In the genomic region with DNA sequence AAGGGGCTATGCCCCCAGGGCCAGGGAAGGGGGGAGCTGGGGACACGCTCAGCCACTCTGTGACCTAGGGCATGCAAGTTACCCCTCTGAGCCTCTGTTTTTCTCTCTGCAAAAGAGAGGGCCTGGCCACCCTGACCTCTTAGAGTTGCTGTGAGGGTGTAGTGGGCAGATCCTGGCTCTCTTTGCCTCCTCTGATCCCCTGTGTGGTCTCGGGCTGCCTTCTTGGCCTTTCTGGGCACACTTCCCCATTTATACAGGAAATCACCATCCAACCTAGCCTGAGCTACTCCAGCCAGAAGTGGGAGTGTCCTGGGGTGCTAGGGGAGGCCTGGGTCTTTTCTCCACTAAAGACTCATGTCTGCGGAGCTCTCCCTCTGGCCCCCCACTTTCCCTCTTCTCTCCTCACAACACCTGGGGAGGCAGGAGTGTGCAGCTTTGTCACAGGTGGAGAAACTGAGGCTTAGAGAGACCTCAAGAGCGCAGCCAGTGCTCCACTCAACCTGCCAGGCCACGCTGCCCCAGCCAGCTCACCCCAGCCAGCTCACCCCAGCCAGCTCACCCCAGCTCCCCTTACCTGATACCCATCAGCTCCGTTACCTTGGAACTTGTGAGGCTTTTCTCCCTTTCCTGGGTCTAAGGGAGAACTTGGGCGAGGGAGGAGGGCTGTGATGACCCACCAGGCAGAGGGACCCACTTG, we compare ENCODE assay signal across 1 cellular context.
TF ChIP-seq lines count a peak whose summit lies in the region.

No MANE protein-coding gene starts in this region.

TF ChIP-seq in HepG2, 621 proteins besides CTCF, POLR2A, EP300 and RAD21:
- TF ChIP-seq ZNF468 (CRISPR knock-in tag; IDR thresholded peaks at IDR 0.05) (no peak), ZNF589 (CRISPR knock-in tag; conservative IDR thresholded peaks at IDR 0.05) (no peak), CCDC6 (CRISPR knock-in tag; IDR thresholded peaks at IDR 0.05) (no peak), ZNF781 (CRISPR knock-in tag; IDR thresholded peaks at IDR 0.05; ENCODE audit: borderline replicate concordance, not compliant biosample characterization) (no peak), RFXAP (CRISPR knock-in tag; IDR thresholded peaks at IDR 0.05; ENCODE audit: borderline replicate concordance) (no peak), SOX13 (IDR thresholded peaks at IDR 0.05) (no peak), SOX13 (CRISPR knock-in tag; conservative IDR thresholded peaks at IDR 0.05 in 1 of 2, IDR thresholded peaks at IDR 0.05 in 1 of 2) (no peak), ZNF282 (IDR thresholded peaks at IDR 0.05; ENCODE audit: partially characterized antibody) (no peak), FOXK1 (CRISPR knock-in tag; IDR thresholded peaks at IDR 0.05; ENCODE audit: borderline replicate concordance, low read depth) (no peak), ZKSCAN5 (CRISPR knock-in tag; IDR thresholded peaks at IDR 0.05) (no peak), ZNF232 (CRISPR knock-in tag; IDR thresholded peaks at IDR 0.05; ENCODE audit: borderline replicate concordance) (no peak), ZNF703 (CRISPR knock-in tag; IDR thresholded peaks at IDR 0.05; ENCODE audit: borderline replicate concordance) (no peak), HDAC2 (CRISPR knock-in tag; IDR thresholded peaks at IDR 0.05) (no peak), POGZ (CRISPR knock-in tag; IDR thresholded peaks at IDR 0.05) (no peak), ZNF891 (CRISPR knock-in tag; IDR thresholded peaks at IDR 0.05) (no peak), CC2D1A (CRISPR knock-in tag; IDR thresholded peaks at IDR 0.05) (no peak), GTF3A (CRISPR knock-in tag; conservative IDR thresholded peaks at IDR 0.05) (no peak), SIX1 (CRISPR knock-in tag; IDR thresholded peaks at IDR 0.05; ENCODE audit: borderline replicate concordance) (no peak), FOXJ3 (CRISPR knock-in tag; IDR thresholded peaks at IDR 0.05; ENCODE audit: borderline replicate concordance) (no peak)
